Comparison of ENCODE assay signal across 8 cellular contexts in genomic region chr20:17856024-17856564, GRCh38.
DNase-seq lines count a peak whose midpoint lies in the region; ATAC-seq and TF ChIP-seq lines count a peak whose summit lies in the region.

No MANE protein-coding gene starts in this region.

- H3K4me3 ChIP-seq in vagina (no peak overlapping the region), H7 (ENCODE audit: insufficient read depth, low read depth, low read length) (no peak overlapping the region)

- peak; percentile 72 for DNase-seq in GM13976 (ENCODE audit: low spot score)
- peak; percentile 99 for DNase-seq in HuH-7 (ENCODE audit: low spot score)
- peak; percentile 55 for DNase-seq in epithelial cell of prostate (ENCODE audit: low read depth, low spot score)
- no peak for DNase-seq in vagina (ENCODE audit: extremely low spot score in 2 of 2)
- DNase-seq in effector CD8-positive, alpha-beta T cell (lab: John Stamatoyannopoulos, UW), result no peak
- no peak for DNase-seq in AG20443 (ENCODE audit: low spot score)
- DNase-seq in H7, result no peak

- TF ChIP-seq POLR2A in vagina (IDR thresholded peaks at IDR 0.05), result no peak

- H3K4me1 ChIP-seq in vagina, result no peaks in the 10 kb centered on the region

- TF ChIP-seq CTCF in GM13976 (IDR thresholded peaks at IDR 0.05; ENCODE audit: borderline replicate concordance, control extremely low read depth, extremely low read depth, insufficient read depth, missing control alignments), result no peak
- TF ChIP-seq CTCF in vagina (IDR thresholded peaks at IDR 0.05), result no peak

- intact Hi-C loops in vagina (cut with DNase I), result no loop called here

- no peaks in the 10 kb centered on the region for H3K27me3 ChIP-seq in vagina
- no peaks in the 10 kb centered on the region for H3K27me3 ChIP-seq in H7 (ENCODE audit: control insufficient read depth, insufficient read depth, low read length)

- H3K36me3 ChIP-seq in vagina (no peaks in the 10 kb centered on the region), H7 (replicated peaks; ENCODE audit: control insufficient read depth, insufficient read depth, low read length) (no peaks in the 10 kb centered on the region)

- H3K9me3 ChIP-seq in vagina, result no peaks in the 10 kb centered on the region

- peak; percentile 78 for ATAC-seq in GM21528 (IDR thresholded peaks at IDR 0.05; ENCODE audit: low FRiP score, unreplicated experiment)

- in situ Hi-C loops in GM13976 (cut with MboI; ENCODE audit: low sequenced_read_pairs, unreplicated experiment), result no loop called here

- peak overlapping the region; percentile 12 for H3K27ac ChIP-seq in epithelial cell of prostate
- no peak overlapping the region for H3K27ac ChIP-seq in vagina

Comparison
In these comparisons a context has a peak if more than half of its experiments do, and no peak if none do; other contexts are left out.
1. DNase-seq: peak in GM13976 (single experiment), HuH-7 (single experiment) and epithelial cell of prostate (single experiment); none in vagina (0 of 2), effector CD8-positive, alpha-beta T cell (single experiment), AG20443 (single experiment) and H7 (single experiment).